Comparison of ENCODE assay signal across 7 cellular contexts in the genomic region with DNA sequence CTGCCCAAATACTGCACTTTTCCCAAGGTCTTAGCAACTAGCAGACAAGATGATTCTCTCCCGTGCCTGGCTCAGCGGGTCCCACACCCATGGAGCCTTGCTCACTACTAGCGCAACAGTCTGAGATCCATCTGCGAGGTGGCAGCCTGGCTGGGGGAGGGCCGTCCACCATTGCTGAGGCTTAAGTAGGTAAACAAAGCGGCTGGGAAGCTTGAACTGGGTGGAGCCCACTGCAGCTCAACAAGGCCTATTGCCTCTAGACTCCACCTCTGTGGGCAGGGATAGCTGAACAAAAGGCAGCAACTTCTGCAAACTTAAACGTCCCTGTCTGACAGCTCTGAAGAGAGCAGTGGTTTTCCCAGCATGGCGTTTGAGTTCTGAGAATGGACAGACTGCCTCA. TPM values are rescaled to one million over a fixed set of nuclear protein-coding genes. Genes with fewer than 3 reads are reported as not detected.
DNase-seq lines count a peak whose midpoint lies in the region; TF ChIP-seq lines count a peak whose summit lies in the region.
"Not testable (repeated sequence)": the region's sequence is repeated elsewhere in the genome, so short reads cannot be mapped to it uniquely, and the experiment has no call there.

No MANE protein-coding gene starts in this region.

- H2BK5ac ChIP-seq in H9 (ENCODE audit: insufficient read length, low read length): not testable (repeated sequence)

- not testable (repeated sequence) for H3K27me3 Mint-ChIP-seq in Caco-2 (ENCODE audit: insufficient read depth, unreplicated experiment); H9 (ENCODE audit: low read depth); neural progenitor cell (ENCODE audit: insufficient read depth, low read depth)

- H3K36me3 Mint-ChIP-seq in Caco-2 (ENCODE audit: insufficient read depth, unreplicated experiment); neural progenitor cell: not testable (repeated sequence)
- peaks cover 3 to 11% (median 9%) of the 10 kb centered on the region in 3 experiments; a peak in 4 of 7 replicates for H3K36me3 Mint-ChIP-seq in H9 (ENCODE audit: insufficient read depth in 1 of 3, low read depth in 3 of 3)

- H3F3A ChIP-seq in neural progenitor cell (ENCODE audit: low read depth): not testable (repeated sequence)

- H2AFZ ChIP-seq in H9 (ENCODE audit: low read length): not testable (repeated sequence)
- H2AFZ ChIP-seq in neural progenitor cell (replicated peaks): peak overlapping the region; percentile 42

- not testable (repeated sequence) for H3K23ac ChIP-seq in H9 (ENCODE audit: insufficient read length, low read depth, low read length)

- not testable (repeated sequence) for H3K14ac ChIP-seq in H9 (ENCODE audit: insufficient read depth, low read length)

- H3K9me3 Mint-ChIP-seq in Caco-2 (ENCODE audit: unreplicated experiment): peaks cover 27% of the 10 kb centered on the region
- peaks cover 20 to 26% of the 10 kb centered on the region in 2 experiments; a peak in 4 of 5 replicates for H3K9me3 Mint-ChIP-seq in H9
- H3K9me3 Mint-ChIP-seq in neural progenitor cell: not testable (repeated sequence)

- peak; percentile 7 to 41 for DNase-seq in Caco-2
- DNase-seq in H9: peak; percentile 28
- peak; percentile 1 for DNase-seq in NCI-H146 treated with DMSO at 0.1 percent for 48 hours (lab: John Stamatoyannopoulos, UW; ENCODE audit: unreplicated experiment)
- peak; percentile 13 for DNase-seq in NCI-H748 (lab: John Stamatoyannopoulos, UW; ENCODE audit: unreplicated experiment)
- peak; percentile 0 for DNase-seq in activated gamma-delta T cell (lab: John Stamatoyannopoulos, UW)
- peak; percentile 2 for DNase-seq in epithelial cell of esophagus (ENCODE audit: low read depth)
- peak; percentile 1 for DNase-seq in neural progenitor cell (ENCODE audit: low spot score)

- H4K91ac ChIP-seq in H9 (ENCODE audit: insufficient read length, low read depth, low read length): not testable (repeated sequence)

- not testable (repeated sequence) for H3K36me3 ChIP-seq in Caco-2 (ENCODE audit: control insufficient read depth, insufficient read depth, low read length); neural progenitor cell

- POLR2A ChIA-PET in Caco-2 (lab: Charles Lee): not testable (repeated sequence)

- not testable (repeated sequence) for H3K4me3 Mint-ChIP-seq in Caco-2 (ENCODE audit: unreplicated experiment); H9; neural progenitor cell

- CTCF ChIA-PET in Caco-2 (lab: Charles Lee): not testable (repeated sequence)

- WGBS in H9 (ENCODE audit: extremely low coverage, insufficient read length, low lambda C conversion rate): no CpG with 5 or more reads among the region's 8 CpGs

- not testable (repeated sequence) for H3K27ac Mint-ChIP-seq in Caco-2 (ENCODE audit: unreplicated experiment); H9; neural progenitor cell

- H3K4me3 ChIP-seq in Caco-2 (ENCODE audit: low read depth, low read length); epithelial cell of esophagus (ENCODE audit: low read length); neural progenitor cell: not testable (repeated sequence)

- not testable (repeated sequence) for H3K4me2 ChIP-seq in H9 (ENCODE audit: insufficient read depth, insufficient read length, low read length); neural progenitor cell

- not testable (repeated sequence) for H3T11ph ChIP-seq in H9 (ENCODE audit: low read length)

- H3K9ac ChIP-seq in H9 (ENCODE audit: extremely low read depth, insufficient read length, low read length); neural progenitor cell: not testable (repeated sequence)

- not testable (repeated sequence) for H3K4me1 ChIP-seq in Caco-2; H9 (ENCODE audit: insufficient read depth, low read length); neural progenitor cell

- TF ChIP-seq CTCF in Caco-2 (IDR thresholded peaks at IDR 0.05; ENCODE audit: insufficient read depth in 1 of 2, low read depth in 1 of 2, low read length in 1 of 2, severe bottlenecking in 1 of 2, unreplicated experiment in 1 of 2); H9 (conservative IDR thresholded peaks at IDR 0.05); epithelial cell of esophagus (IDR thresholded peaks at IDR 0.05; ENCODE audit: insufficient read depth, low read depth, low read length, missing control alignments); neural progenitor cell (IDR thresholded peaks at IDR 0.05): not testable (repeated sequence)

- H3K56ac ChIP-seq in H9 (ENCODE audit: insufficient read length, low read depth, low read length): not testable (repeated sequence)

- BruUV-seq in Caco-2 (replicated peaks; lab: Mats Ljungman, UMichigan): not testable (repeated sequence)

- not testable (repeated sequence) for H2AK5ac ChIP-seq in H9 (ENCODE audit: insufficient read length, low read length)

- not testable (repeated sequence) for H4K5ac ChIP-seq in H9 (ENCODE audit: insufficient read length, low read depth, low read length)

- H4K20me1 ChIP-seq in H9 (ENCODE audit: control insufficient read depth, insufficient read depth, insufficient read length); neural progenitor cell (ENCODE audit: low read depth): not testable (repeated sequence)

- not testable (repeated sequence) for H3K79me1 ChIP-seq in H9 (ENCODE audit: insufficient read depth, low read depth, low read length, poor library complexity, severe bottlenecking)

- not testable (repeated sequence) for H2BK120ac ChIP-seq in H9 (ENCODE audit: low read depth, low read length, poor library complexity, severe bottlenecking)

- not testable (repeated sequence) for H2BK20ac ChIP-seq in H9 (ENCODE audit: low read depth, low read length, poor library complexity, severe bottlenecking)

- H3K23me2 ChIP-seq in H9 (ENCODE audit: insufficient read length, low read depth, low read length, poor library complexity, severe bottlenecking): not testable (repeated sequence)

- not testable (repeated sequence) for H2BK15ac ChIP-seq in H9 (ENCODE audit: low read depth, low read length)

- H3K9me3 ChIP-seq in Caco-2; H9 (ENCODE audit: control insufficient read depth, low read depth, low read length); neural progenitor cell (ENCODE audit: low read depth): not testable (repeated sequence)

- not testable (repeated sequence) for H3K4me1 Mint-ChIP-seq in Caco-2 (ENCODE audit: low read depth, unreplicated experiment); H9; neural progenitor cell

- not testable (repeated sequence) for H2BK12ac ChIP-seq in H9 (ENCODE audit: insufficient read length, low read depth, low read length)

- H3K18ac ChIP-seq in H9 (ENCODE audit: insufficient read length, low read depth, low read length): not testable (repeated sequence)

- H3K27ac ChIP-seq in H9 (ENCODE audit: insufficient read length, low read depth, low read length); neural progenitor cell: not testable (repeated sequence)

- H3K79me2 ChIP-seq in H9 (ENCODE audit: insufficient read depth, low read length); neural progenitor cell (ENCODE audit: low read depth): not testable (repeated sequence)

- intact Hi-C loops in Caco-2 (cut with micrococcal nuclease; ENCODE audit: unreplicated experiment): not testable (repeated sequence)

- not testable (repeated sequence) for H3K27me3 ChIP-seq in Caco-2 (replicated peaks; ENCODE audit: control insufficient read depth, insufficient read depth, low read length); H9 (ENCODE audit: insufficient read depth, low read length); neural progenitor cell

- H3K4ac ChIP-seq in H9 (ENCODE audit: low read depth, low read length): not testable (repeated sequence)

- not testable (repeated sequence) for H4K8ac ChIP-seq in H9 (replicated peaks; ENCODE audit: insufficient read length, low read depth, low read length)

RNA-seq across cellular contexts. Expression of gene CISD2, which starts 50.9 kb away (rescaled TPM):
- total RNA-seq in Caco-2 (2022): 54.0 and 58.6 TPM in 2 replicates
- total RNA-seq in H9 (2021): 45.6 and 46.0 TPM in 2 replicates
- total RNA-seq in neural progenitor cell (ENCODE audit: low replicate concordance): 44.0 and 78.6 TPM in 2 replicates
